24 cellular contexts compared by ENCODE assay signal in the genomic region with DNA sequence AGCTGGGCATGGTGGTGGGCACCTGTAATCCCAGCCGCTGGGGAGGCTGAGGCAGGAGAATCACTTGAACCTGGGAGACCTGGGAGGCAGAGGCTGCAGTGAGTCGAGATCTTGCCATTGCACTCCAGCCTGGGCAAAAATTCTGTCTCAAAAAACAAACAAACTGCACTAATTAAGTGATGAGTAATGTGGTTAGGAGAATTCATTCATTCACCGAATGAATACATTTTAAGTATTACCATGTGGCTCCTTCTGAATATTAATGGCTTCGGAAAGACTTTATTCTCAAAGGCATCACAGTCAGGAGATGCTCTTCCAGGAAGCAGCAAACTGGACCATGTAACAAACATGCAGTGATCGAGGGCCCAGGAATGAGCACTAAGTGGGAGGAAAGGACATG. TPM values are rescaled to one million over a fixed set of nuclear protein-coding genes. Genes with fewer than 3 reads are reported as not detected.
"Had no signal": no experiment of that assay in that cellular context is flagged by ENCODE, and none has a peak within 500 bp of the region (broad histone marks: within the 10 kb centered on the region; RNA-seq: fewer than 3 reads in every experiment).

No MANE protein-coding gene starts in this region.

- H3K4me1 ChIP-seq: gastrocnemius medialis, parathyroid adenoma, psoas muscle, testis, upper lobe of right lung had no signal

- H3K36me3 Mint-ChIP-seq: mesothelial cell of epicardium; stimulated activated naive B cell treated with anti-CD40 and anti-IgM and Interleukin-4, amounts not matched to agents 10 μg/mL and 1 μg/mL and 100 μg/mL, for 72 hours had no signal

- H3K4me3 Mint-ChIP-seq: dendritic cell treated with granulocyte-macrophage colony-stimulating factor and Interleukin-4, amounts not matched to agents 40 ng/mL and 50 ng/mL, for 4 days; effector memory CD8-positive, alpha-beta T cell; mesothelial cell of epicardium; nephron; stimulated activated naive B cell treated with anti-CD40 and anti-IgM and Interleukin-4, amounts not matched to agents 10 μg/mL and 1 μg/mL and 100 μg/mL, for 72 hours; stimulated activated naive CD8-positive, alpha-beta T cell treated with anti-CD3 and anti-CD28 coated beads, Interleukin-15, amount 100 ng/mL, for 72 hours had no signal

- ATAC-seq: effector memory CD8-positive, alpha-beta T cell; gastrocnemius medialis; heart right ventricle; left lobe of liver; psoas muscle; sciatic nerve; stimulated activated naive B cell treated with anti-CD40 and anti-IgM and Interleukin-4, amounts not matched to agents 10 μg/mL and 1 μg/mL and 100 μg/mL, for 72 hours; stimulated activated naive CD8-positive, alpha-beta T cell treated with anti-CD3 and anti-CD28 coated beads, Interleukin-15, amount 100 ng/mL, for 72 hours; upper lobe of right lung had no signal

- DNase-seq: effector memory CD8-positive, alpha-beta T cell; gastrocnemius medialis; heart right ventricle; islet precursor cell; psoas muscle; retina; spleen; stimulated activated CD4-positive, alpha-beta T cell treated with anti-CD3 and anti-CD28 coated beads, Interleukin-15, amount 100 ng/mL, for 24 hours; stimulated activated CD4-positive, alpha-beta T cell treated with anti-CD3 and anti-CD28 coated beads, Interleukin-1b, Interleukin-23, amount 100 ng/mL, for 48 hours; stimulated activated CD4-positive, alpha-beta T cell treated with anti-CD3 and anti-CD28 coated beads, Interleukin-4, amount 100 ng/mL, for 24 hours; stimulated activated naive B cell treated with anti-CD40 and anti-IgM and Interleukin-4, amounts not matched to agents 10 μg/mL and 1 μg/mL and 100 μg/mL, for 72 hours; stimulated activated naive CD8-positive, alpha-beta T cell treated with anti-CD3 and anti-CD28 coated beads, Interleukin-15, amount 100 ng/mL, for 72 hours; testis; upper lobe of right lung had no signal

- H3K9me3 ChIP-seq: gastrocnemius medialis, heart right ventricle, psoas muscle, spleen, testis, tibial nerve, upper lobe of right lung, vagina had no signal

- H3K79me2 ChIP-seq: parathyroid adenoma had no signal

- H3K27me3 ChIP-seq: gastrocnemius medialis, heart right ventricle, spleen, testis, tibial nerve, upper lobe of right lung, vagina had no signal

- H3K27ac Mint-ChIP-seq: dendritic cell treated with granulocyte-macrophage colony-stimulating factor and Interleukin-4, amounts not matched to agents 40 ng/mL and 50 ng/mL, for 4 days; effector memory CD8-positive, alpha-beta T cell; mesothelial cell of epicardium; nephron; stimulated activated naive B cell treated with anti-CD40 and anti-IgM and Interleukin-4, amounts not matched to agents 10 μg/mL and 1 μg/mL and 100 μg/mL, for 72 hours; stimulated activated naive CD8-positive, alpha-beta T cell treated with anti-CD3 and anti-CD28 coated beads, Interleukin-15, amount 100 ng/mL, for 72 hours had no signal

- H3K4me1 Mint-ChIP-seq: stimulated activated naive B cell treated with anti-CD40 and anti-IgM and Interleukin-4, amounts not matched to agents 10 μg/mL and 1 μg/mL and 100 μg/mL, for 72 hours had no signal

- H3K4me3 ChIP-seq: gastrocnemius medialis, heart right ventricle, psoas muscle, spleen, testis, tibial nerve, upper lobe of right lung, vagina had no signal

- H3K36me3 ChIP-seq: gastrocnemius medialis, heart right ventricle, spleen, tibial nerve, upper lobe of right lung, vagina had no signal

- H3K9me3 Mint-ChIP-seq: dendritic cell treated with granulocyte-macrophage colony-stimulating factor and Interleukin-4, amounts not matched to agents 40 ng/mL and 50 ng/mL, for 4 days; effector memory CD8-positive, alpha-beta T cell; mesothelial cell of epicardium; nephron; stimulated activated naive B cell treated with anti-CD40 and anti-IgM and Interleukin-4, amounts not matched to agents 10 μg/mL and 1 μg/mL and 100 μg/mL, for 72 hours; stimulated activated naive CD8-positive, alpha-beta T cell treated with anti-CD3 and anti-CD28 coated beads, Interleukin-15, amount 100 ng/mL, for 72 hours had no signal

- H3K9ac ChIP-seq: parathyroid adenoma had no signal

- H3K27ac ChIP-seq: gastrocnemius medialis, heart right ventricle, parathyroid adenoma, psoas muscle, spleen, testis, tibial nerve, upper lobe of right lung, vagina had no signal

- H2AFZ ChIP-seq: parathyroid adenoma had no signal

RNA-seq across cellular contexts. Expression of gene SPTSSB, which starts 23.6 kb away (rescaled TPM):
- total RNA-seq: epithelial cell of proximal tubule, gastrocnemius medialis, myocyte, testis, upper lobe of right lung had no signal
